24 cellular contexts compared by ENCODE assay signal in the genomic region with DNA sequence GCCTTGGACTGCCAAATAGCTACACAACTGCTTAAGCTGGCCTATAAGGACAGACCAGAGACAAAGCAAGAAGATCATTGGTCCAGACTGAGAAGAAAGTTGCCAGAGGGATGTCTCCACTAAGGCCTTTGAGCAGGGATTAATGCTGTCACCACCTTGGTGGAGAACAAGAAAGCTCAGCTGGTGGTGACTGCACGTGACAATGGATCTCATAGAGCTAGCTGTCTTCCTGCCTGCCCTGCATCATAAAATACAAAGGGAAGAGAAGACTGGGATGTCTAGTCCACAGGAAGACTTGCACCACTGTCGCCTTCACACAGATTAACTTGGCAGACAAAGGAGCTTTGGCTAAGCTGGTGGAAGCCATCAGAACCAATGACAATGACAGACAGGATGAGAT.
"Had no signal": no experiment of that assay in that cellular context is flagged by ENCODE, and none has a peak within 500 bp of the region (broad histone marks: within the 10 kb centered on the region; RNA-seq: fewer than 3 reads in every experiment).

No MANE protein-coding gene starts in this region.

- H3K27me3 ChIP-seq: ascending aorta, body of pancreas had no signal

- H3K4me3 ChIP-seq: ascending aorta, body of pancreas had no signal

- H3K36me3 ChIP-seq: ascending aorta had no signal

- DNase-seq: activated B cell treated with CpG ODN at 0.5 μM for 24 hours; activated CD4-positive, alpha-beta T cell treated with anti-CD3 and anti-CD28 coated beads for 1 hour; activated CD4-positive, alpha-beta T cell treated with anti-CD3 and anti-CD28 coated beads, Interleukin-2, amount 10 ng/mL, durations not matched to agents 24 days and 14 days; activated CD4-positive, alpha-beta T cell treated with anti-CD3 and anti-CD28 coated beads, Interleukin-2, amount 50 U/mL, for 48 hours; activated CD8-positive, alpha-beta memory T cell treated with anti-CD3 and anti-CD28 coated beads for 24 hours; activated effector memory CD4-positive, alpha-beta T cell treated with anti-CD3 and anti-CD28 coated beads, Interleukin-2, amount 50 U/mL, for 16 hours; activated naive CD4-positive, alpha-beta T cell treated with Interleukin-2 at 50 U/mL for 16 hours; activated naive CD8-positive, alpha-beta T cell treated with anti-CD3 and anti-CD28 coated beads, Interleukin-2, amount 50 U/mL, for 24 hours; activated T-cell treated with anti-CD3 and anti-CD28 coated beads, Interleukin-2, amount 50 U/mL, for 4 hours; amniotic stem cell; body of pancreas; NCI-H1092; NCI-H1417; NCI-H1930; NCI-H2107; NCI-H2171 treated with DMSO at 0.1 percent for 48 hours; NCI-H226; NCI-H526; PC-3; SHP77 treated with DMSO at 0.1 percent for 48 hours; T-helper 17 cell; T-helper 9 cell had no signal

- H3K9me3 ChIP-seq: ascending aorta, body of pancreas had no signal

- H3K4me1 ChIP-seq: ascending aorta, body of pancreas had no signal

- H3K27ac ChIP-seq: ascending aorta, body of pancreas had no signal

- ATAC-seq: activated naive CD4-positive, alpha-beta T cell treated with anti-CD3 and anti-CD28 coated beads, Interleukin-2, amount 50 U/mL, for 72 hours; activated naive CD8-positive, alpha-beta T cell treated with anti-CD3 and anti-CD28 coated beads, Interleukin-2, amount 50 U/mL, for 24 hours; activated T-cell treated with anti-CD3 and anti-CD28 coated beads, Interleukin-2, amount 50 U/mL, for 4 hours; body of pancreas; PC-3; T-helper 17 cell had no signal
